In the genomic region with DNA sequence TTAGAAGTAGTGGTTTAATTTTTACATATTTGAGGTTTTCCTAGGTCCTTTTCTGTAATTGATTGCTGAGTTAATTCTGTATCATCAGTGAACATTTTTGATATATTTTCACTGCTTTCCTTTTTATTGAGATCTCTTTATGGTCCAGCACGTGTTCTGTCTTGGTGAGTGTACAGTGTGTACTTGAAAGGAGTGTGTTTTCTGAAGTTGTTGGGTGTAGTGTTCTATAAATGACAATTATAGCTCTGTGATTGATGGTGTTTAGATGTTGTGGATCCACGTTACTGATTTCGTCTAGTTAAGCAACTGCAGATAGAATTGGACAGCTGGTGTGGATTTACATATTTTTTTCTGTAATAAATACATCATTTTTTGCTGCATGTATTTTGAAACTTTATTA, we compare ENCODE assay signal across 23 cellular contexts. TPM values are rescaled to one million over a fixed set of nuclear protein-coding genes. Genes with fewer than 3 reads are reported as not detected.
DNase-seq lines count a peak whose midpoint lies in the region; ATAC-seq and TF ChIP-seq lines count a peak whose summit lies in the region.
"Had no signal": no experiment of that assay in that cellular context is flagged by ENCODE, and none has a peak within 500 bp of the region (broad histone marks: within the 10 kb centered on the region; RNA-seq: fewer than 3 reads in every experiment).

No MANE protein-coding gene starts in this region.

- H3K79me2 ChIP-seq in mesendoderm (ENCODE audit: control insufficient read depth, insufficient read depth, low read length) = peaks cover 54% of the 10 kb centered on the region

- no peak overlapping the region for H3K4me3 ChIP-seq in mesenchymal stem cell (ENCODE audit: insufficient read depth in 1 of 2, low read depth in 1 of 2, low read length in 2 of 2)
- no peak overlapping the region for H3K4me3 ChIP-seq in transverse colon
- no peak overlapping the region for H3K4me3 ChIP-seq in mesendoderm (ENCODE audit: low read length)
- H3K4me3 ChIP-seq: lower lobe of right lung, thoracic aorta had no signal

- no peak overlapping the region for H2BK120ac ChIP-seq in mesenchymal stem cell (ENCODE audit: low read depth, low read length)
- H2BK120ac ChIP-seq in mesendoderm (ENCODE audit: low read depth, low read length) = no peak overlapping the region

- ATAC-seq in activated naive CD4-positive, alpha-beta T cell treated with anti-CD3 and anti-CD28 coated beads, Interleukin-2, amount 50 U/mL, for 72 hours = no peak
- ATAC-seq: lower lobe of right lung, natural killer cell, Right ventricle myocardium inferior had no signal

- no peak overlapping the region for H3K4ac ChIP-seq in mesenchymal stem cell (ENCODE audit: low read depth in 1 of 2, low read length in 2 of 2)
- no peak overlapping the region for H3K4ac ChIP-seq in mesendoderm (ENCODE audit: low read depth, low read length)

- H2AK5ac ChIP-seq in mesenchymal stem cell (ENCODE audit: low read length, severe bottlenecking) (no peak overlapping the region), mesendoderm (ENCODE audit: low read length) (no peak overlapping the region)

- H4K91ac ChIP-seq in mesenchymal stem cell (ENCODE audit: low read length) = no peak overlapping the region

- H3K27ac ChIP-seq in mesenchymal stem cell (ENCODE audit: low read length, poor library complexity, severe bottlenecking) (no peak overlapping the region), transverse colon (peak overlapping the region; percentile 46 to 67 (median 49)), mesendoderm (ENCODE audit: low read depth, low read length) (no peak overlapping the region)
- H3K27ac ChIP-seq: brain microvascular endothelial cell, HL-60, lower lobe of right lung, thoracic aorta had no signal

- peaks cover 6 to 9% of the 10 kb centered on the region in 2 experiments for H3K36me3 ChIP-seq in mesenchymal stem cell (ENCODE audit: control insufficient read depth in 1 of 2, insufficient read depth in 2 of 2, low read depth in 1 of 2, low read length in 2 of 2)
- no peaks in the 10 kb centered on the region for H3K36me3 ChIP-seq in transverse colon
- H3K36me3 ChIP-seq in mesendoderm (ENCODE audit: control insufficient read depth, insufficient read depth, low read length) = no peaks in the 10 kb centered on the region
- H3K36me3 ChIP-seq: brain microvascular endothelial cell, lower lobe of right lung, thoracic aorta had no signal

- H3K9me3 Mint-ChIP-seq in activated naive CD4-positive, alpha-beta T cell treated with anti-CD3 and anti-CD28 coated beads, Interleukin-2, amount 50 U/mL, for 24 hours = no peaks in the 10 kb centered on the region
- no peaks in the 10 kb centered on the region for H3K9me3 Mint-ChIP-seq in activated naive CD4-positive, alpha-beta T cell treated with anti-CD3 and anti-CD28 coated beads, Interleukin-2, amount 50 U/mL, for 72 hours
- H3K9me3 Mint-ChIP-seq: CD14-positive monocyte, natural killer cell had no signal

- H3K79me1 ChIP-seq in mesenchymal stem cell (replicated peaks; ENCODE audit: low read length, poor library complexity, severe bottlenecking) (peaks cover 3% of the 10 kb centered on the region), mesendoderm (ENCODE audit: low read length) (peaks cover 9% of the 10 kb centered on the region)

- peaks cover 16% of the 10 kb centered on the region for H3K36me3 Mint-ChIP-seq in activated naive CD4-positive, alpha-beta T cell treated with anti-CD3 and anti-CD28 coated beads, Interleukin-2, amount 50 U/mL, for 24 hours
- H3K36me3 Mint-ChIP-seq in activated naive CD4-positive, alpha-beta T cell treated with anti-CD3 and anti-CD28 coated beads, Interleukin-2, amount 50 U/mL, for 72 hours = peaks cover 0 to 28% of the 10 kb centered on the region in 2 donors
- H3K36me3 Mint-ChIP-seq: natural killer cell had no signal

- no peak overlapping the region for H3K23ac ChIP-seq in mesenchymal stem cell (ENCODE audit: low read length in 2 of 2)
- H3K23ac ChIP-seq in mesendoderm (ENCODE audit: low read length) = no peak overlapping the region

- peak overlapping the region; percentile 21 for H3K4me3 Mint-ChIP-seq in activated naive CD4-positive, alpha-beta T cell treated with anti-CD3 and anti-CD28 coated beads, Interleukin-2, amount 50 U/mL, for 24 hours
- H3K4me3 Mint-ChIP-seq: CD14-positive monocyte had no signal

- no peak for TF ChIP-seq EP300 in transverse colon (IDR thresholded peaks at IDR 0.05; ENCODE audit: low read depth)

- no peak for TF ChIP-seq POLR2A in transverse colon (IDR thresholded peaks at IDR 0.05)

- no peak overlapping the region for H3K56ac ChIP-seq in mesendoderm (ENCODE audit: low read length)

- peaks cover 80% of the 10 kb centered on the region for H3K4me1 Mint-ChIP-seq in activated naive CD4-positive, alpha-beta T cell treated with anti-CD3 and anti-CD28 coated beads, Interleukin-2, amount 50 U/mL, for 24 hours

- no peak overlapping the region for H2AFZ ChIP-seq in mesenchymal stem cell (ENCODE audit: low read depth, low read length)

- H3K4me1 ChIP-seq in mesenchymal stem cell (ENCODE audit: control insufficient read depth, insufficient read depth, low read depth, low read length) (peaks cover 5% of the 10 kb centered on the region), transverse colon (peaks cover 29 to 80% (median 50%) of the 10 kb centered on the region in 4 donors), mesendoderm (ENCODE audit: control insufficient read depth, low read depth, low read length) (peaks cover 2% of the 10 kb centered on the region)

- H3K4me2 ChIP-seq in mesenchymal stem cell (ENCODE audit: low read length, poor library complexity, severe bottlenecking) = no peak overlapping the region
- no peak overlapping the region for H3K4me2 ChIP-seq in mesendoderm (ENCODE audit: low read length)

- H2BK15ac ChIP-seq in mesenchymal stem cell (ENCODE audit: low read depth, poor library complexity, severe bottlenecking) (no peak overlapping the region), mesendoderm (replicated peaks; ENCODE audit: low read depth) (no peak overlapping the region)

- H3K27me3 Mint-ChIP-seq in activated naive CD4-positive, alpha-beta T cell treated with anti-CD3 and anti-CD28 coated beads, Interleukin-2, amount 50 U/mL, for 24 hours = no peaks in the 10 kb centered on the region
- H3K27me3 Mint-ChIP-seq: progenitor cell of endocrine pancreas had no signal

- in situ Hi-C loops in transverse colon (cut with MboI; ENCODE audit: low pct_ligation_motif_present in 1 of 4, low pct_unique_long_range_greater_than_20kb in 1 of 4, low sequenced_read_pairs in 3 of 4) = no loop called here

- no peak overlapping the region for H4K5ac ChIP-seq in mesendoderm (ENCODE audit: low read length)

- H2BK5ac ChIP-seq in mesenchymal stem cell (ENCODE audit: low read depth, low read length, poor library complexity, severe bottlenecking) (no peak overlapping the region), mesendoderm (ENCODE audit: low read length) (no peak overlapping the region)

- no peak for DNase-seq in activated naive CD4-positive, alpha-beta T cell treated with anti-CD3 and anti-CD28 coated beads, Interleukin-2, amount 50 U/mL, for 72 hours (ENCODE audit: low spot score in 2 of 2)
- DNase-seq in amniotic epithelial cell (ENCODE audit: low read depth) = peak; percentile 64
- DNase-seq in mesenchymal stem cell = peak; percentile 33
- DNase-seq in transverse colon = no peak
- no peak for DNase-seq in NCI-H187 (lab: John Stamatoyannopoulos, UW)
- DNase-seq in mesendoderm = no peak
- DNase-seq in SIG-M5 treated with dmso at 0.1 percent for 504 hours (lab: John Stamatoyannopoulos, UW; ENCODE audit: unreplicated experiment) = no peak
- DNase-seq: activated CD4-positive, alpha-beta T cell treated with anti-CD3 and anti-CD28 coated beads, Interleukin-2, amount 50 U/mL, for 4 hours; activated naive CD4-positive, alpha-beta T cell treated with anti-CD3 and anti-CD28 coated beads, Interleukin-2, amount 50 U/mL, for 16 hours; brain microvascular endothelial cell; DND-41; lower lobe of right lung; natural killer cell; NCI-H2081; NCI-H524; stimulated activated CD8-positive, alpha-beta memory T cell treated with anti-CD3 and anti-CD28 coated beads, Interleukin-4, amount 100 ng/mL, for 48 hours; T-helper 1 cell had no signal

- intact Hi-C loops in transverse colon (cut with DNase I; ENCODE audit: low total_unique reads) = no loop called here

- H4K8ac ChIP-seq in mesenchymal stem cell (ENCODE audit: low read length) (no peak overlapping the region), mesendoderm (ENCODE audit: low read depth, low read length) (no peak overlapping the region)

- 47% methylated on average over 1 of the region's 3 CpGs for WGBS in mesenchymal stem cell
- 39 to 49% methylated on average over 3 of the region's 3 CpGs for WGBS in transverse colon (ENCODE audit: low coverage in 1 of 2), 2 donors
- WGBS in mesendoderm (ENCODE audit: extremely low coverage, insufficient coverage, low lambda C conversion rate) = no CpG with 5 or more reads among the region's 3 CpGs

- H3K27me3 ChIP-seq in mesenchymal stem cell (ENCODE audit: control insufficient read depth in 1 of 2, insufficient read depth in 1 of 2, low read length in 2 of 2) (no peaks in the 10 kb centered on the region), transverse colon (no peaks in the 10 kb centered on the region), mesendoderm (ENCODE audit: insufficient read depth, low read length, poor library complexity) (no peaks in the 10 kb centered on the region)
- H3K27me3 ChIP-seq: brain microvascular endothelial cell had no signal

- no peak for TF ChIP-seq CTCF in transverse colon (IDR thresholded peaks at IDR 0.05)

- H3K9ac ChIP-seq in mesenchymal stem cell (ENCODE audit: low read length) (no peak overlapping the region), mesendoderm (ENCODE audit: low read length) (no peak overlapping the region)

- no peak overlapping the region for H2BK12ac ChIP-seq in mesenchymal stem cell (ENCODE audit: low read length in 2 of 2)

- H3K14ac ChIP-seq in mesenchymal stem cell (ENCODE audit: low read length in 2 of 2) = no peak overlapping the region

- H3K27ac Mint-ChIP-seq in activated naive CD4-positive, alpha-beta T cell treated with anti-CD3 and anti-CD28 coated beads, Interleukin-2, amount 50 U/mL, for 24 hours = no peak overlapping the region
- H3K27ac Mint-ChIP-seq in activated naive CD4-positive, alpha-beta T cell treated with anti-CD3 and anti-CD28 coated beads, Interleukin-2, amount 50 U/mL, for 72 hours = peak overlapping the region in 1 of 2 donors; percentile 37

- H3K9me3 ChIP-seq in mesenchymal stem cell (ENCODE audit: control insufficient read depth, low read length) (no peaks in the 10 kb centered on the region), transverse colon (no peaks in the 10 kb centered on the region)
- H3K9me3 ChIP-seq: lower lobe of right lung, thoracic aorta had no signal

- no peak overlapping the region for H3K18ac ChIP-seq in mesenchymal stem cell (ENCODE audit: low read depth in 1 of 2, low read length in 2 of 2)
- no peak overlapping the region for H3K18ac ChIP-seq in mesendoderm (ENCODE audit: low read length)

RNA-seq across cellular contexts. Expression of a gene that starts 32.7 kb away (rescaled TPM):
- total RNA-seq in activated naive CD4-positive, alpha-beta T cell treated with anti-CD3 and anti-CD28 coated beads, Interleukin-2, amount 50 U/mL, for 72 hours = 100 to 1,000 TPM in 1 of 2 donors, 10 to 100 TPM in 1; 63.3 to 219 TPM
- 33.6 TPM for polyA plus RNA-seq in mesenchymal stem cell (2013, experiment 1 of 2)
- 33.5 TPM for polyA plus RNA-seq in mesenchymal stem cell (2013, experiment 2 of 2)
- total RNA-seq in transverse colon = 10 to 100 TPM; 15.5 to 76.3 (median 32.9) TPM
- 68.7 TPM for polyA plus RNA-seq in mesendoderm (2013, experiment 1 of 2)
- 69.9 TPM for polyA plus RNA-seq in mesendoderm (2013, experiment 2 of 2)

Comparison
In these comparisons a context has a peak if more than half of its experiments do, and no peak if none do; other contexts are left out.
1. DNase-seq: peak in amniotic epithelial cell (single experiment) and mesenchymal stem cell (single experiment); none in activated naive CD4-positive, alpha-beta T cell treated with anti-CD3 and anti-CD28 coated beads, Interleukin-2, amount 50 U/mL, for 72 hours (0 of 2), transverse colon (single experiment), NCI-H187 (0 of 2), mesendoderm (single experiment) and SIG-M5 treated with dmso at 0.1 percent for 504 hours (single experiment).
2. H3K27ac ChIP-seq: peak in transverse colon (4 of 4); none in mesenchymal stem cell (single experiment) and mesendoderm (single experiment).